Comparison of ENCODE assay signal across 12 cellular contexts in genomic region chr6:20900396-20901160, GRCh38.
DNase-seq lines count a peak whose midpoint lies in the region; ATAC-seq, FAIRE-seq and TF ChIP-seq lines count a peak whose summit lies in the region.
"Had no signal": no experiment of that assay in that cellular context is flagged by ENCODE, and none has a peak within 500 bp of the region (broad histone marks: within the 10 kb centered on the region; RNA-seq: fewer than 3 reads in every experiment).

No MANE protein-coding gene starts in this region.

- peak overlapping the region; percentile 53 for H3K4me2 ChIP-seq in GM12878 (ENCODE audit: control insufficient read depth, insufficient read depth)

- H2AFZ ChIP-seq in GM12878 (ENCODE audit: control insufficient read depth, low read depth, low read length): no peak overlapping the region; the same call in 1 of the 2 replicates

- H3K4me1 Mint-ChIP-seq in nephron progenitor cell: no peaks in the 10 kb centered on the region

- no peak overlapping the region for H3K27ac Mint-ChIP-seq in nephron progenitor cell
- H3K27ac Mint-ChIP-seq: HFFc6 had no signal

- peaks cover 23% of the 10 kb centered on the region for H3K9me3 Mint-ChIP-seq in nephron progenitor cell
- H3K9me3 Mint-ChIP-seq: HFFc6 had no signal

- peaks cover 27% of the 10 kb centered on the region for H3K36me3 Mint-ChIP-seq in nephron progenitor cell (ENCODE audit: low read depth)

- TF ChIP-seq CTCF in GM12878 (IDR thresholded peaks at IDR 0.05 in 2 of 3, conservative IDR thresholded peaks at IDR 0.05 in 1 of 3; ENCODE audit: control insufficient read depth in 2 of 3, extremely low read depth in 1 of 3, insufficient read depth in 1 of 3, low read depth in 3 of 3, low read length in 3 of 3) (no peak), nephron progenitor cell (IDR thresholded peaks at IDR 0.05) (no peak), stomach (IDR thresholded peaks at IDR 0.05) (no peak), kidney (IDR thresholded peaks at IDR 0.05; ENCODE audit: borderline replicate concordance, extremely low read depth, insufficient read depth) (no peak)

- no peaks in the 10 kb centered on the region for H3K79me2 ChIP-seq in GM12878 (ENCODE audit: control insufficient read depth, insufficient read depth, low read length)

- RAD21 ChIA-PET in GM12878 (lab: Charles Lee; ENCODE audit: unreplicated experiment): interaction anchor here (0.6 to 2.2 kb wide), 3 partner anchors 19 to 694 kb away, joined by 3 to 5 read pairs (median 4); no protein-coding TSS in a partner anchor

- TF ChIP-seq RAD21 in GM12878 (IDR thresholded peaks at IDR 0.05; ENCODE audit: insufficient read depth, low read depth, low read length): no peak

- H3K9ac ChIP-seq in GM12878 (ENCODE audit: control insufficient read depth, insufficient read depth, low read length) (no peak overlapping the region), kidney (ENCODE audit: low read length in 2 of 2) (no peak overlapping the region)

- DNase-seq in GM12878 (ENCODE audit: low read depth, low spot score) (no peak), nephron progenitor cell (no peak), stomach (no peak), kidney (no peak)
- DNase-seq: foreskin melanocyte, HFFc6, midbrain, NCI-H2107 had no signal

- intact Hi-C loops in GM12878 (cut with micrococcal nuclease; ENCODE audit: unreplicated experiment) (loop anchor here (2.0 kb wide), 1 partner anchor 18 kb away; no protein-coding TSS in a partner anchor), stomach (cut with DNase I; ENCODE audit: low total_unique reads) (no loop called here), kidney (cut with DNase I) (no loop called here)

- no peak for FAIRE-seq in GM12878 (lab: Jason Lieb, UNC)
- FAIRE-seq in kidney (lab: Jason Lieb, UNC): no peak
- FAIRE-seq: bronchial epithelial cell had no signal

- H3K9me3 ChIP-seq in GM12878 (replicated peaks; ENCODE audit: control insufficient read depth, insufficient read depth, low read length) (no peaks in the 10 kb centered on the region; the same call in 2 of the 3 replicates), stomach (no peaks in the 10 kb centered on the region), kidney (ENCODE audit: control insufficient read depth in 1 of 2, low read length in 2 of 2) (no peaks in the 10 kb centered on the region)

- TF ChIP-seq POLR2A in GM12878 (IDR thresholded peaks at IDR 0.05; ENCODE audit: low read depth, low read length) (no peak), stomach (IDR thresholded peaks at IDR 0.05) (no peak)

- CTCF ChIA-PET in GM12878 (lab: Yijun Ruan, JAX): interaction anchor here (0.9 to 1.5 kb wide), 2 partner anchors 9 to 337 kb away, joined by 3 to 7 read pairs; no protein-coding TSS in a partner anchor

- no peaks in the 10 kb centered on the region for H3K27me3 Mint-ChIP-seq in nephron progenitor cell (ENCODE audit: low read depth, poor library complexity)

- H3K4me3 ChIP-seq in GM12878: no peak overlapping the region
- H3K4me3 ChIP-seq in stomach: no peak overlapping the region
- no peak overlapping the region for H3K4me3 ChIP-seq in kidney (ENCODE audit: low read length in 2 of 2)

- BruUV-seq in GM12878 (replicated peaks; lab: Mats Ljungman, UMichigan): no TSS peak

- no peaks in the 10 kb centered on the region for H3K36me3 ChIP-seq in GM12878 (ENCODE audit: control insufficient read depth in 2 of 2, insufficient read depth in 2 of 2, low read length in 1 of 2)
- H3K36me3 ChIP-seq in stomach: no peaks in the 10 kb centered on the region
- no peaks in the 10 kb centered on the region for H3K36me3 ChIP-seq in kidney (ENCODE audit: control insufficient read depth in 1 of 2, insufficient read depth in 2 of 2, low read length in 2 of 2)

- SMC1A ChIA-PET in GM12878 (lab: Charles Lee; ENCODE audit: uncharacterized antibody, unreplicated experiment): interaction anchor here (0.8 to 2.3 kb wide), 6 partner anchors 10 to 103 kb away, joined by 3 to 7 read pairs (median 4); no protein-coding TSS in a partner anchor

- H3K27ac ChIP-seq in GM12878 (ENCODE audit: control insufficient read depth, insufficient read depth) (peak overlapping the region; percentile 33; the same call in 1 of the 2 replicates), stomach (no peak overlapping the region), kidney (ENCODE audit: low read depth in 2 of 2, low read length in 2 of 2) (no peak overlapping the region)

- H3K4me1 ChIP-seq in GM12878 (ENCODE audit: control insufficient read depth, insufficient read depth, low read length) (peaks cover 6% of the 10 kb centered on the region; the same call in 1 of the 2 replicates), stomach (no peaks in the 10 kb centered on the region), kidney (ENCODE audit: control insufficient read depth in 1 of 2, insufficient read depth in 1 of 2, low read depth in 1 of 2, low read length in 2 of 2) (no peaks in the 10 kb centered on the region)

- POLR2A ChIA-PET in GM12878 (lab: Charles Lee): interaction anchor here (0.5 to 1.9 kb wide), 2 partner anchors 13 to 47 kb away, joined by 5 to 10 read pairs; no protein-coding TSS in a partner anchor

- peak; percentile 89 for ATAC-seq in GM19043 (IDR thresholded peaks at IDR 0.05; ENCODE audit: low read depth, unreplicated experiment)
- ATAC-seq in GM21737 (IDR thresholded peaks at IDR 0.05; ENCODE audit: unreplicated experiment): peak; percentile 84
- ATAC-seq in HG03280 (IDR thresholded peaks at IDR 0.05; ENCODE audit: unreplicated experiment): peak; percentile 88
- ATAC-seq in GM12878: peak; percentile 97

- 9% methylated on average over 7 of the region's 7 CpGs for WGBS in GM12878 (ENCODE audit: insufficient coverage, insufficient replicate concordance, low lambda C conversion rate, missing lambda C conversion rate)
- 92 to 96% (median 93%) methylated on average over 7 of the region's 7 CpGs for WGBS in stomach, 5 donors

- in situ Hi-C loops in GM12878 (cut with MboI): no loop called here

- no peaks in the 10 kb centered on the region for H4K20me1 ChIP-seq in GM12878 (ENCODE audit: control insufficient read depth, insufficient read depth)

- H3K27me3 ChIP-seq in GM12878 (replicated peaks in 1 of 2; ENCODE audit: control insufficient read depth in 2 of 2, insufficient read depth in 2 of 2, low read length in 1 of 2) (no peaks in the 10 kb centered on the region), stomach (no peaks in the 10 kb centered on the region)

- TF ChIP-seq EP300 in GM12878 (IDR thresholded peaks at IDR 0.05; ENCODE audit: borderline replicate concordance in 1 of 2, control insufficient read depth in 1 of 2, low read depth in 2 of 2, low read length in 2 of 2) (peak; percentile 42 to 71; a peak in 3 of 4 replicates), stomach (IDR thresholded peaks at IDR 0.05) (no peak)

- H3K4me3 Mint-ChIP-seq in nephron progenitor cell: no peak overlapping the region
- H3K4me3 Mint-ChIP-seq: HFFc6 had no signal

TF ChIP-seq in GM12878, 131 proteins besides CTCF, POLR2A, EP300 and RAD21 (continues in another document):
- TF ChIP-seq KDM1A (IDR thresholded peaks at IDR 0.05; ENCODE audit: borderline replicate concordance): no peak
- no peak for TF ChIP-seq NRF1 (conservative IDR thresholded peaks at IDR 0.05; ENCODE audit: low read depth, low read length)
- TF ChIP-seq DPF2 (IDR thresholded peaks at IDR 0.05): 0 out of 2 replicates have a peak, but pooled peaks have one; percentile 39
- TF ChIP-seq ELK1 (IDR thresholded peaks at IDR 0.05; ENCODE audit: low read depth, low read length): no peak
- no peak for TF ChIP-seq HSF1 (IDR thresholded peaks at IDR 0.05; ENCODE audit: low read depth, low read length)
- no peak for TF ChIP-seq HDAC6 (IDR thresholded peaks at IDR 0.05; ENCODE audit: unreplicated experiment)
- peak in 1 of 2 experiments; percentile 71; a peak in 1 of 4 replicates for TF ChIP-seq ETV6 (conservative IDR thresholded peaks at IDR 0.05 in 1 of 2, IDR thresholded peaks at IDR 0.05 in 1 of 2; ENCODE audit: borderline replicate concordance in 1 of 2, low read depth in 1 of 2)
